ENCODE assay signal across 1 cellular context in the genomic region with DNA sequence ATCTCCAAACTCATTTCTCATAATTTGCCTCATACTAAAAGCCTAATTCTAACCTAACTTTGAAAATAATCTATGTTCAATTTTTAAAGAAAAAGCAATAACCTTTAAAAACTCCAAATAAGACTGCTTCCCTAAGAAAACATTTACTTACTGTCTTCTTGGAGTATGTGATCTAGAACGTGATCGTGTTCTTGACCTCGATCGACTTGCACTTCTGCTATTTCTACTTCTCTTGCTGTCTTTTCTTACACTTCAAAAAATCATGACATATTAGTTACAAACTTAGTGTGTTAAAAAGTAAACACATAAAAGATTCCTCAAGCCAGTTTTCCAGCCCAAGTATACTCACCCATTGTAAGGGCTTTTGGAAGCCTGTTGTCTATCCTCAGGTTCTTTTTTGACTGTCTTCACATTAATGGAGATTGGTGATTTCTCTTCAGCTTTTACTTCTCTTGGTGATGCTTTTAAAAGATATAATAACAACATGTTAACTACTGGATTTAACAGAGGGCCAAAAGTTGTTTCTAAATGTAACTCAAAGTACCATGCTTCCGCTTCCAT.
TF ChIP-seq lines count a peak whose summit lies in the region.

No MANE protein-coding gene starts in this region.

TF ChIP-seq in K562, 482 proteins besides CTCF, POLR2A, EP300 and RAD21:
- TF ChIP-seq RBM39 (optimal IDR thresholded peaks at IDR 0.05; ENCODE audit: low read depth, low read length) (no peak), PHF21A (IDR thresholded peaks at IDR 0.05; ENCODE audit: borderline replicate concordance, low read depth) (no peak), XRCC3 (IDR thresholded peaks at IDR 0.05) (no peak), ZNF444 (CRISPR knock-in tag; IDR thresholded peaks at IDR 0.05) (no peak), POLR2H (tag; IDR thresholded peaks at IDR 0.05; ENCODE audit: low read depth) (0 out of 2 replicates have a peak, but pooled peaks have one; percentile 13)
TF ChIP-seq in K562: peak in this region for 1.
